In genomic region chr6:44721954-44722578, GRCh38 we compare ENCODE assay signal across 13 cellular contexts.
DNase-seq lines count a peak whose midpoint lies in the region; ATAC-seq and TF ChIP-seq lines count a peak whose summit lies in the region.
"Had no signal": no experiment of that assay in that cellular context is flagged by ENCODE, and none has a peak within 500 bp of the region (broad histone marks: within the 10 kb centered on the region; RNA-seq: fewer than 3 reads in every experiment).

No MANE protein-coding gene starts in this region.

- TF ChIP-seq CTCF in right atrium auricular region (IDR thresholded peaks at IDR 0.05) (no peak), OCI-LY3 (IDR thresholded peaks at IDR 0.05; ENCODE audit: low read depth, low read length) (no peak), lower lobe of right lung (IDR thresholded peaks at IDR 0.05) (no peak)

- H3K9me3 ChIP-seq in right atrium auricular region (no peaks in the 10 kb centered on the region), OCI-LY3 (ENCODE audit: insufficient read depth, low read length) (no peaks in the 10 kb centered on the region), right cardiac atrium (ENCODE audit: control insufficient read depth, low read length) (no peaks in the 10 kb centered on the region), lower lobe of right lung (no peaks in the 10 kb centered on the region)
- H3K9me3 ChIP-seq: A549, BE2C had no signal

- DNase-seq in Right ventricle myocardium superior, result no peak
- no peak for DNase-seq in right atrium auricular region (ENCODE audit: low spot score)
- peak in 1 of 3 donors; percentile 62 for DNase-seq in right cardiac atrium
- no peak for DNase-seq in lower lobe of right lung
- no peak for DNase-seq in activated T-helper 1 cell treated with anti-CD3 and anti-CD28 coated beads, Interleukin-12 subunit alpha, Interleukin-12 subunit beta, Interleukin-2, Interleukin-4 antibody, amounts not matched to agents 30 ng/mL and 10 ng/mL and 1 ng/mL, durations not matched to agents 14 hours and 24 hours and 36 hours (ENCODE audit: low spot score)
- DNase-seq: BE2C; CD4-positive, alpha-beta memory T cell; DMS79; GM23248; H7 had no signal

- H3K27me3 ChIP-seq in right atrium auricular region (no peaks in the 10 kb centered on the region), OCI-LY3 (ENCODE audit: low read depth, low read length) (no peaks in the 10 kb centered on the region), right cardiac atrium (ENCODE audit: control insufficient read depth, insufficient read depth) (no peaks in the 10 kb centered on the region), lower lobe of right lung (ENCODE audit: low read depth) (no peaks in the 10 kb centered on the region)
- H3K27me3 ChIP-seq: BE2C had no signal

- peaks cover 7% of the 10 kb centered on the region for H3K27me3 Mint-ChIP-seq in activated T-helper 1 cell treated with anti-CD3 and anti-CD28 coated beads, Interleukin-12 subunit alpha, Interleukin-12 subunit beta, Interleukin-2, Interleukin-4 antibody, amounts not matched to agents 30 ng/mL and 10 ng/mL and 1 ng/mL, durations not matched to agents 14 hours and 24 hours and 36 hours (ENCODE audit: insufficient read depth)

- intact Hi-C loops in Right ventricle myocardium superior (cut with DNase I), result no loop called here
- intact Hi-C loops in right cardiac atrium (cut with DNase I), result no loop called here
- intact Hi-C loops in lower lobe of right lung (cut with DNase I), result no loop called here
- intact Hi-C loops in activated T-helper 1 cell treated with anti-CD3 and anti-CD28 coated beads, Interleukin-12 subunit alpha, Interleukin-12 subunit beta, Interleukin-2, Interleukin-4 antibody, amounts not matched to agents 30 ng/mL and 10 ng/mL and 1 ng/mL, durations not matched to agents 14 hours and 24 hours and 36 hours (cut with micrococcal nuclease), result no loop called here

- no peaks in the 10 kb centered on the region for H3K9me3 Mint-ChIP-seq in activated T-helper 1 cell treated with anti-CD3 and anti-CD28 coated beads, Interleukin-12 subunit alpha, Interleukin-12 subunit beta, Interleukin-2, Interleukin-4 antibody, amounts not matched to agents 30 ng/mL and 10 ng/mL and 1 ng/mL, durations not matched to agents 14 hours and 24 hours and 36 hours
- H3K9me3 Mint-ChIP-seq: CD4-positive, alpha-beta memory T cell had no signal

- H3K27ac ChIP-seq in right atrium auricular region, result no peak overlapping the region
- no peak overlapping the region for H3K27ac ChIP-seq in OCI-LY3 (ENCODE audit: low read length)
- H3K27ac ChIP-seq in right cardiac atrium (ENCODE audit: low read length), result no peak overlapping the region
- no peak overlapping the region for H3K27ac ChIP-seq in lower lobe of right lung
- H3K27ac ChIP-seq: A549, C4-2B, GM23248 had no signal

- H3K36me3 Mint-ChIP-seq in activated T-helper 1 cell treated with anti-CD3 and anti-CD28 coated beads, Interleukin-12 subunit alpha, Interleukin-12 subunit beta, Interleukin-2, Interleukin-4 antibody, amounts not matched to agents 30 ng/mL and 10 ng/mL and 1 ng/mL, durations not matched to agents 14 hours and 24 hours and 36 hours (ENCODE audit: low read depth), result no peaks in the 10 kb centered on the region
- H3K36me3 Mint-ChIP-seq: CD4-positive, alpha-beta memory T cell had no signal

- H3K4me2 ChIP-seq in OCI-LY3 (ENCODE audit: low read length), result peak overlapping the region; percentile 42
- H3K4me2 ChIP-seq: A549 had no signal

- H3K27ac Mint-ChIP-seq in activated T-helper 1 cell treated with anti-CD3 and anti-CD28 coated beads, Interleukin-12 subunit alpha, Interleukin-12 subunit beta, Interleukin-2, Interleukin-4 antibody, amounts not matched to agents 30 ng/mL and 10 ng/mL and 1 ng/mL, durations not matched to agents 14 hours and 24 hours and 36 hours, result no peak overlapping the region
- H3K27ac Mint-ChIP-seq: CD4-positive, alpha-beta memory T cell had no signal

- H2AFZ ChIP-seq in OCI-LY3 (ENCODE audit: low read depth, low read length), result peak overlapping the region; percentile 57
- H2AFZ ChIP-seq: GM23248 had no signal

- H3K79me2 ChIP-seq in OCI-LY3 (ENCODE audit: low read length), result no peaks in the 10 kb centered on the region

- H3K4me3 ChIP-seq in right atrium auricular region, result no peak overlapping the region
- no peak overlapping the region for H3K4me3 ChIP-seq in OCI-LY3 (ENCODE audit: low read length)
- H3K4me3 ChIP-seq in right cardiac atrium (ENCODE audit: low read length), result no peak overlapping the region
- no peak overlapping the region for H3K4me3 ChIP-seq in lower lobe of right lung
- H3K4me3 ChIP-seq: A549, GM23248 had no signal

- H3K4me1 ChIP-seq in right atrium auricular region (no peaks in the 10 kb centered on the region), OCI-LY3 (ENCODE audit: low read length) (peaks cover 39% of the 10 kb centered on the region), right cardiac atrium (ENCODE audit: control insufficient read depth, insufficient read depth, low read length) (peaks cover 6% of the 10 kb centered on the region), lower lobe of right lung (no peaks in the 10 kb centered on the region)
- H3K4me1 ChIP-seq: A549, BE2C had no signal

- WGBS in right cardiac atrium, result 54% methylated on average over 2 of the region's 2 CpGs

- no peaks in the 10 kb centered on the region for H3K36me3 ChIP-seq in right atrium auricular region
- H3K36me3 ChIP-seq in OCI-LY3 (replicated peaks; ENCODE audit: low read depth, low read length), result no peaks in the 10 kb centered on the region
- H3K36me3 ChIP-seq in lower lobe of right lung, result no peaks in the 10 kb centered on the region
- H3K36me3 ChIP-seq: BE2C had no signal

- H3K9ac ChIP-seq in OCI-LY3 (ENCODE audit: low read length), result peak overlapping the region; percentile 2; the same call in 1 of the 2 replicates
- H3K9ac ChIP-seq: GM23248 had no signal

- no peak overlapping the region for H3K4me3 Mint-ChIP-seq in activated T-helper 1 cell treated with anti-CD3 and anti-CD28 coated beads, Interleukin-12 subunit alpha, Interleukin-12 subunit beta, Interleukin-2, Interleukin-4 antibody, amounts not matched to agents 30 ng/mL and 10 ng/mL and 1 ng/mL, durations not matched to agents 14 hours and 24 hours and 36 hours
- H3K4me3 Mint-ChIP-seq: CD4-positive, alpha-beta memory T cell had no signal

- no peaks in the 10 kb centered on the region for H4K20me1 ChIP-seq in OCI-LY3 (ENCODE audit: insufficient read depth, low read length)

- no peaks in the 10 kb centered on the region for H3K4me1 Mint-ChIP-seq in activated T-helper 1 cell treated with anti-CD3 and anti-CD28 coated beads, Interleukin-12 subunit alpha, Interleukin-12 subunit beta, Interleukin-2, Interleukin-4 antibody, amounts not matched to agents 30 ng/mL and 10 ng/mL and 1 ng/mL, durations not matched to agents 14 hours and 24 hours and 36 hours (ENCODE audit: low read depth)
- H3K4me1 Mint-ChIP-seq: CD4-positive, alpha-beta memory T cell had no signal

- ATAC-seq in Right ventricle myocardium superior (ENCODE audit: poor library complexity), result peak; percentile 62
- ATAC-seq in right cardiac atrium, result peak; percentile 28 to 91
- ATAC-seq in lower lobe of right lung, result no peak
- ATAC-seq: A549 had no signal

Comparison
In these comparisons a context has a peak if more than half of its experiments do, and no peak if none do; other contexts are left out.
1. ATAC-seq: peak in Right ventricle myocardium superior (single experiment) and right cardiac atrium (2 of 2); none in lower lobe of right lung (0 of 2).